In the genomic region with DNA sequence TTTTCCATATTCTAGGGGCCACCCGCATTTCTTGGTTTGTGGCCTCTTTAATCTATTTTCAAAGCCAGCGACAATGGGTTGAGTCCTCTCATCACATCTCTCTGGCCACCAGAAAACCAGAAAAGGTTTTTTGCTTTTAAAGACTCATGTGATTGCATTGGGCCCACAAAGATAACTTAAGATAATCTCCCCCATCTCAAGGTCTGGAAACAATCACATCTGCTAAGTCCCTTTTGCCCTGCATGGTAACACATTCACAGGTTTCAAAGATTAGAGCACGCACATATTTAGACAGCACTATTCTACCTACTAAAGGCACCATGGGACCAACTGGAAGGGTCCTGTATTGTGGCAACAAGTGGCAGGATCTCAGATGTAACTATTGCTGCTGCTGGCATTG, we compare ENCODE assay signal across 21 cellular contexts.
"Had no signal": no experiment of that assay in that cellular context is flagged by ENCODE, and none has a peak within 500 bp of the region (broad histone marks: within the 10 kb centered on the region; RNA-seq: fewer than 3 reads in every experiment).

No MANE protein-coding gene starts in this region.

- H3K9me3 ChIP-seq: MG63 had no signal

- H3K36me3 ChIP-seq: MG63 had no signal

- H3K27me3 ChIP-seq: MG63 had no signal

- DNase-seq: IMR-90, Karpas-422, KG1, MG63, NCI-H1105, NCI-H1417, NCI-H1436 treated with DMSO at 0.1 percent for 48 hours, NCI-H1694, NCI-H187 treated with DMSO at 0.1 percent for 48 hours, NCI-H2029 treated with DMSO at 0.1 percent for 48 hours, NCI-H2171 treated with DMSO at 0.1 percent for 48 hours, NCI-H345, NCI-H446 treated with DMSO at 0.1 percent for 48 hours, NCI-H510A treated with DMSO at 0.1 percent for 48 hours, NCI-H526, PC-3, SHP77, SW 1271 had no signal

- H3K27ac ChIP-seq: RWPE1 had no signal

- ATAC-seq: HepG2, Panc1, PC-3 had no signal

- H3K4me3 ChIP-seq: MG63 had no signal
